Comparison of ENCODE assay signal across 31 cellular contexts in the genomic region with DNA sequence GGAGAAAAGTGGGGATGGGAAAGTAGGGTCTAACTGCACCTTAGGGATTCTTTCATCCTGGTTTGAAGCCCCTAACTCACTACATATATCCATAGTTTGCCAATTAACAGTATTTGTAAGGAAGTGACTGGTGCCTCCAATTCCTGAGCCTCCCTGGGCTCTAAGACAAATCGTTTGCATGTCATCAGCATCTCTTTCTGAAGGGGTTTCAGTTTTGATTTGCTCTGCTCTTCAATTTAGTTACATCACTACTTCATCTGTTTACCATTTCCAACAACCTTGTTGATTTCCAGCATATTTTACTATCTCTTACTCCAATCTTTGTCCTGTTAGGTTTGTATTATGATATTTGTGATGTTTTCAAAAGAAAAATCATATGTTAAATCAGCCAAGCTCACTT. TPM values are rescaled to one million over a fixed set of nuclear protein-coding genes. Genes with fewer than 3 reads are reported as not detected.
"Had no signal": no experiment of that assay in that cellular context is flagged by ENCODE, and none has a peak within 500 bp of the region (broad histone marks: within the 10 kb centered on the region; RNA-seq: fewer than 3 reads in every experiment).

No MANE protein-coding gene starts in this region.

- H3K4me1 Mint-ChIP-seq: immature natural killer cell; stimulated activated effector memory CD8-positive, alpha-beta T cell treated with anti-CD3 and anti-CD28 coated beads, Interleukin-12 subunit alpha, Interleukin-12 subunit beta, amount 100 ng/mL, for 72 hours had no signal

- H3K4me3 ChIP-seq: left lung, lower lobe of right lung, mucosa of descending colon, pancreas, prostate gland, skin epidermis, tibial nerve, uterus had no signal

- H3K36me3 ChIP-seq: left lung, lower lobe of right lung, pancreas, prostate gland, tibial nerve, uterus had no signal

- H3K27ac Mint-ChIP-seq: immature natural killer cell; naive thymus-derived CD4-positive, alpha-beta T cell; natural killer cell treated with Interleukin-12 subunit alpha and Interleukin-12 subunit beta and Interleukin-15 and Interleukin-18, amount 100 ng/mL, for 72 hours; stimulated activated effector memory CD8-positive, alpha-beta T cell treated with anti-CD3 and anti-CD28 coated beads, Interleukin-12 subunit alpha, Interleukin-12 subunit beta, amount 100 ng/mL, for 72 hours; stimulated activated naive CD8-positive, alpha-beta T cell treated with anti-CD3 and anti-CD28 coated beads, Interleukin-15, Interleukin-2, amounts not matched to agents 100 ng/mL and 50 ng/mL, for 24 hours; type B pancreatic cell had no signal

- H3K9me3 Mint-ChIP-seq: immature natural killer cell; naive thymus-derived CD4-positive, alpha-beta T cell; natural killer cell treated with Interleukin-12 subunit alpha and Interleukin-12 subunit beta and Interleukin-15 and Interleukin-18, amount 100 ng/mL, for 72 hours; stimulated activated effector memory CD8-positive, alpha-beta T cell treated with anti-CD3 and anti-CD28 coated beads, Interleukin-12 subunit alpha, Interleukin-12 subunit beta, amount 100 ng/mL, for 72 hours; stimulated activated naive CD8-positive, alpha-beta T cell treated with anti-CD3 and anti-CD28 coated beads, Interleukin-15, Interleukin-2, amounts not matched to agents 100 ng/mL and 50 ng/mL, for 24 hours; type B pancreatic cell had no signal

- ATAC-seq: left colon; left lung; lower lobe of right lung; mucosa of descending colon; naive thymus-derived CD4-positive, alpha-beta T cell; natural killer cell treated with Interleukin-12 subunit alpha and Interleukin-12 subunit beta and Interleukin-15 and Interleukin-18, amount 100 ng/mL, for 72 hours; pancreas; right cardiac atrium; sciatic nerve; stimulated activated effector memory CD8-positive, alpha-beta T cell treated with anti-CD3 and anti-CD28 coated beads, Interleukin-12 subunit alpha, Interleukin-12 subunit beta, amount 100 ng/mL, for 72 hours had no signal

- H3K27ac ChIP-seq: left lung, lower lobe of right lung, pancreas, prostate gland, skin epidermis, tibial nerve, uterus had no signal

- FAIRE-seq: islet of Langerhans, pancreas had no signal

- H3K4me3 Mint-ChIP-seq: immature natural killer cell; naive thymus-derived CD4-positive, alpha-beta T cell; natural killer cell treated with Interleukin-12 subunit alpha and Interleukin-12 subunit beta and Interleukin-15 and Interleukin-18, amount 100 ng/mL, for 72 hours; stimulated activated effector memory CD8-positive, alpha-beta T cell treated with anti-CD3 and anti-CD28 coated beads, Interleukin-12 subunit alpha, Interleukin-12 subunit beta, amount 100 ng/mL, for 72 hours; stimulated activated naive CD8-positive, alpha-beta T cell treated with anti-CD3 and anti-CD28 coated beads, Interleukin-15, Interleukin-2, amounts not matched to agents 100 ng/mL and 50 ng/mL, for 24 hours; type B pancreatic cell had no signal

- H3K4me1 ChIP-seq: left lung, lower lobe of right lung, pancreas, prostate gland, tibial nerve, uterus had no signal

- H3K27me3 Mint-ChIP-seq: stimulated activated naive CD8-positive, alpha-beta T cell treated with anti-CD3 and anti-CD28 coated beads, Interleukin-15, Interleukin-2, amounts not matched to agents 100 ng/mL and 50 ng/mL, for 24 hours had no signal

- H3K36me3 Mint-ChIP-seq: natural killer cell treated with Interleukin-12 subunit alpha and Interleukin-12 subunit beta and Interleukin-15 and Interleukin-18, amount 100 ng/mL, for 72 hours; stimulated activated effector memory CD8-positive, alpha-beta T cell treated with anti-CD3 and anti-CD28 coated beads, Interleukin-12 subunit alpha, Interleukin-12 subunit beta, amount 100 ng/mL, for 72 hours; type B pancreatic cell had no signal

- DNase-seq: hypothalamus; immature natural killer cell; kidney; left colon; left lung; lower lobe of right lung; midbrain; mucosa of descending colon; naive thymus-derived CD4-positive, alpha-beta T cell; nucleus accumbens; pancreas; posterior cingulate gyrus; retina; right cardiac atrium; stimulated activated CD4-positive, alpha-beta T cell treated with anti-CD3 and anti-CD28 coated beads, Interleukin-12 subunit alpha, Interleukin-12 subunit beta, amount 100 ng/mL, for 4 hours; stimulated activated CD4-positive, alpha-beta T cell treated with anti-CD3 and anti-CD28 coated beads, Interleukin-15, amount 100 ng/mL, for 24 hours; stimulated activated CD4-positive, alpha-beta T cell treated with anti-CD3 and anti-CD28 coated beads, Interleukin-2, amount 100 ng/mL, for 24 hours; stimulated activated CD4-positive, alpha-beta T cell treated with anti-CD3 and anti-CD28 coated beads, Interleukin-4, amount 100 ng/mL, for 24 hours; stimulated activated naive CD4-positive, alpha-beta T cell; substantia nigra; uterus had no signal

- H3K9me3 ChIP-seq: left lung, lower lobe of right lung, mucosa of descending colon, pancreas, prostate gland, tibial nerve, uterus had no signal

- H3K27me3 ChIP-seq: left lung, pancreas, tibial nerve, uterus had no signal

RNA-seq across cellular contexts. Expression of a gene that starts 15.5 kb away (rescaled TPM):
- polyA plus RNA-seq: neural cell had no signal
